28 cellular contexts compared by ENCODE assay signal in the genomic region with DNA sequence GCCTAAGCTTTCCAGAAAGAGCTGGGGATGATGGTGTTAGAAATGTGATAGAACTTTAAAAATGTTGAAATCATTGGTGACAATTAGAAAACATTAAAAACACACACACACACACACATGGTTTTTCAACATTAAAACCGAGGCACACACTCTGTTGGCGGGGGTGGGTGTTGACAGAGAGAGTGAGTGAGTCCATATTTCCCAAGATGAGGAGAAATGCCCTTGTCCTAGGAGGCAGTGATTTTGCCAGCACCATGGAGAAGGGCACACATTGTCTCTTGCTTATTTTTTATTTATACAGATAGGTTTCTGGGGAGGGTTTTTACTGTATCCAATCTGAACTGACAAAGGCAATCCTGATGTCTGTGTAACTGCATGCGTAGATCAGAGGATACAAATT.
DNase-seq lines count a peak whose midpoint lies in the region; ATAC-seq, FAIRE-seq and TF ChIP-seq lines count a peak whose summit lies in the region.
"Had no signal": no experiment of that assay in that cellular context is flagged by ENCODE, and none has a peak within 500 bp of the region (broad histone marks: within the 10 kb centered on the region; RNA-seq: fewer than 3 reads in every experiment).

No MANE protein-coding gene starts in this region.

- H3K36me3 Mint-ChIP-seq in stimulated activated memory B cell treated with anti-CD40 and anti-IgM and Interleukin-4, amounts not matched to agents 10 μg/mL and 1 μg/mL and 100 μg/mL, for 72 hours, result peaks cover 63% of the 10 kb centered on the region

- DNase-seq in Right ventricle myocardium superior (no peak), left ventricle myocardium inferior (no peak), GM12892 (ENCODE audit: insufficient read length) (no peak), cardiac fibroblast (ENCODE audit: low read depth in 2 of 2) (peak; percentile 20), MG63 (no peak), urothelium cell line (ENCODE audit: low spot score) (no peak), RKO (ENCODE audit: low spot score) (no peak)
- DNase-seq: ACHN; activated CD4-positive, CD25-positive, alpha-beta regulatory T cell treated with anti-CD3 and anti-CD28 coated beads, Interleukin-2, amount 50 U/mL, for 72 hours; activated CD8-positive, alpha-beta T cell treated with anti-CD3 and anti-CD28 coated beads, Interleukin-2, amount 10 ng/mL, durations not matched to agents 7 days and 5 days; activated naive CD4-positive, alpha-beta T cell treated with anti-CD3 and anti-CD28 coated beads for 36 hours; activated T-cell treated with anti-CD3 and anti-CD28 coated beads for 4 hours; caudate nucleus; DMS 273 treated with DMSO at 0.1 percent for 48 hours; kidney; NCI-H1417; NCI-H446; NCI-H82; nucleus accumbens; stimulated activated CD8-positive, alpha-beta memory T cell treated with anti-CD3 and anti-CD28 coated beads, Interleukin-4, amount 100 ng/mL, for 48 hours; substantia nigra; upper lobe of right lung had no signal

- no peaks in the 10 kb centered on the region for H3K4me1 ChIP-seq in left ventricle myocardium inferior
- H3K4me1 ChIP-seq: upper lobe of right lung had no signal

- intact Hi-C loops in Right ventricle myocardium superior (cut with DNase I) (no loop called here), left ventricle myocardium inferior (cut with micrococcal nuclease) (no loop called here)

- H3K36me3 ChIP-seq in left ventricle myocardium inferior, result no peaks in the 10 kb centered on the region
- H3K36me3 ChIP-seq in MG63, result no peaks in the 10 kb centered on the region
- H3K36me3 ChIP-seq: upper lobe of right lung had no signal

- peak; percentile 30 for FAIRE-seq in GM12892 (lab: Jason Lieb, UNC)
- no peak for FAIRE-seq in urothelium cell line (lab: Jason Lieb, UNC)
- FAIRE-seq: endometrium, GM18507, K562, kidney had no signal

- TF ChIP-seq CTCF in left ventricle myocardium inferior (IDR thresholded peaks at IDR 0.05; ENCODE audit: borderline replicate concordance) (no peak), cardiac fibroblast (IDR thresholded peaks at IDR 0.05; ENCODE audit: low read depth, low read length) (no peak)

- TF ChIP-seq POLR2A in GM12892 (IDR thresholded peaks at IDR 0.05; ENCODE audit: low read depth, low read length), result no peak

- H3K27me3 ChIP-seq in left ventricle myocardium inferior (ENCODE audit: low read depth) (no peaks in the 10 kb centered on the region), MG63 (no peaks in the 10 kb centered on the region; the same call in 1 of the 2 replicates)
- H3K27me3 ChIP-seq: upper lobe of right lung had no signal

- H3K4me3 ChIP-seq in left ventricle myocardium inferior (no peak overlapping the region), cardiac fibroblast (replicated peaks in 1 of 2; ENCODE audit: low read depth in 2 of 2, low read length in 2 of 2) (no peak overlapping the region), MG63 (no peak overlapping the region)
- H3K4me3 ChIP-seq: K562, upper lobe of right lung had no signal

- H3K9me3 ChIP-seq in left ventricle myocardium inferior (replicated peaks) (no peaks in the 10 kb centered on the region), MG63 (peaks cover 4% of the 10 kb centered on the region)
- H3K9me3 ChIP-seq: upper lobe of right lung had no signal

- no peak overlapping the region for H3K4me3 Mint-ChIP-seq in stimulated activated memory B cell treated with anti-CD40 and anti-IgM and Interleukin-4, amounts not matched to agents 10 μg/mL and 1 μg/mL and 100 μg/mL, for 72 hours
- H3K4me3 Mint-ChIP-seq: activated CD8-positive, alpha-beta T cell treated with anti-CD3 and anti-CD28 coated beads, Interleukin-2, amount 10 ng/mL, durations not matched to agents 7 days and 5 days; activated naive CD4-positive, alpha-beta T cell treated with anti-CD3 and anti-CD28 coated beads for 36 hours; dendritic cell treated with granulocyte-macrophage colony-stimulating factor and Interleukin-4, amounts not matched to agents 40 ng/mL and 50 ng/mL, for 4 days had no signal

- ATAC-seq in Right ventricle myocardium superior (ENCODE audit: poor library complexity), result peak; percentile 18
- no peak for ATAC-seq in stimulated activated memory B cell treated with anti-CD40 and anti-IgM and Interleukin-4, amounts not matched to agents 10 μg/mL and 1 μg/mL and 100 μg/mL, for 72 hours
- ATAC-seq: activated CD8-positive, alpha-beta T cell treated with anti-CD3 and anti-CD28 coated beads, Interleukin-2, amount 10 ng/mL, durations not matched to agents 7 days and 5 days; K562; upper lobe of right lung had no signal

- peak overlapping the region; percentile 33 for H3K27ac Mint-ChIP-seq in stimulated activated memory B cell treated with anti-CD40 and anti-IgM and Interleukin-4, amounts not matched to agents 10 μg/mL and 1 μg/mL and 100 μg/mL, for 72 hours
- H3K27ac Mint-ChIP-seq: activated CD8-positive, alpha-beta T cell treated with anti-CD3 and anti-CD28 coated beads, Interleukin-2, amount 10 ng/mL, durations not matched to agents 7 days and 5 days; activated naive CD4-positive, alpha-beta T cell treated with anti-CD3 and anti-CD28 coated beads for 36 hours; dendritic cell treated with granulocyte-macrophage colony-stimulating factor and Interleukin-4, amounts not matched to agents 40 ng/mL and 50 ng/mL, for 4 days had no signal

- peaks cover 26% of the 10 kb centered on the region for H3K4me1 Mint-ChIP-seq in stimulated activated memory B cell treated with anti-CD40 and anti-IgM and Interleukin-4, amounts not matched to agents 10 μg/mL and 1 μg/mL and 100 μg/mL, for 72 hours

- H3K9me3 Mint-ChIP-seq in stimulated activated memory B cell treated with anti-CD40 and anti-IgM and Interleukin-4, amounts not matched to agents 10 μg/mL and 1 μg/mL and 100 μg/mL, for 72 hours, result no peaks in the 10 kb centered on the region
- H3K9me3 Mint-ChIP-seq: dendritic cell treated with granulocyte-macrophage colony-stimulating factor and Interleukin-4, amounts not matched to agents 40 ng/mL and 50 ng/mL, for 4 days had no signal

- no peaks in the 10 kb centered on the region for H3K27me3 Mint-ChIP-seq in stimulated activated memory B cell treated with anti-CD40 and anti-IgM and Interleukin-4, amounts not matched to agents 10 μg/mL and 1 μg/mL and 100 μg/mL, for 72 hours
- H3K27me3 Mint-ChIP-seq: dendritic cell treated with granulocyte-macrophage colony-stimulating factor and Interleukin-4, amounts not matched to agents 40 ng/mL and 50 ng/mL, for 4 days had no signal

- H3K27ac ChIP-seq in left ventricle myocardium inferior (replicated peaks), result no peak overlapping the region
- H3K27ac ChIP-seq: C4-2B, upper lobe of right lung had no signal

Comparison
In these comparisons a context has a peak if more than half of its experiments do, and no peak if none do; other contexts are left out.
1. DNase-seq: peak in cardiac fibroblast (2 of 2); none in Right ventricle myocardium superior (single experiment), left ventricle myocardium inferior (single experiment), GM12892 (single experiment), MG63 (single experiment), urothelium cell line (single experiment) and RKO (single experiment).